Comparison of ENCODE assay signal across 8 cellular contexts in genomic region chr14:22163051-22163450, GRCh38.
A peak's percentile ranks its signal among the peaks of the same experiment; 100 is the strongest.
DNase-seq lines count a peak whose midpoint lies in the region; ATAC-seq and TF ChIP-seq lines count a peak whose summit lies in the region.

No MANE protein-coding gene starts in this region.

- no peak overlapping the region for H3K4me3 ChIP-seq in fibroblast of pulmonary artery (replicated peaks; ENCODE audit: low read depth, low read length)

- DNase-seq in ACHN, result peak; percentile 45
- no peak for DNase-seq in GM10266 (ENCODE audit: extremely low spot score)
- peak; percentile 46 for DNase-seq in SK-MEL-5 (ENCODE audit: low read depth, low spot score)
- no peak for DNase-seq in fibroblast of pulmonary artery (ENCODE audit: low read depth)
- DNase-seq in NCI-H146 treated with DMSO at 0.1 percent for 48 hours (lab: John Stamatoyannopoulos, UW; ENCODE audit: unreplicated experiment), result no peak
- no peak for DNase-seq in NCI-H1417 treated with DMSO at 0.1 percent for 48 hours (lab: John Stamatoyannopoulos, UW)
- DNase-seq in COLO829 (ENCODE audit: low spot score), result no peak

- in situ Hi-C loops in ACHN (cut with HindIII; ENCODE audit: low pct_ligation_motif_present, low pct_unique_long_range_greater_than_20kb, low sequenced_read_pairs) (no loop called here), SK-MEL-5 (cut with HindIII; ENCODE audit: low pct_unique_long_range_greater_than_20kb, low sequenced_read_pairs) (no loop called here)

- TF ChIP-seq CTCF in GM10266 (IDR thresholded peaks at IDR 0.05; ENCODE audit: control insufficient read depth, insufficient read depth, low read depth, missing control alignments) (peak; percentile 18), fibroblast of pulmonary artery (IDR thresholded peaks at IDR 0.05; ENCODE audit: low read length, missing control alignments) (peak; percentile 6)

- no peak for ATAC-seq in HG03354 (IDR thresholded peaks at IDR 0.05; ENCODE audit: poor library complexity, severe bottlenecking, unreplicated experiment)

Comparison
In these comparisons a context has a peak if more than half of its experiments do, and no peak if none do; other contexts are left out.
1. DNase-seq: peak in ACHN (single experiment) and SK-MEL-5 (single experiment); none in GM10266 (single experiment), fibroblast of pulmonary artery (single experiment), NCI-H146 treated with DMSO at 0.1 percent for 48 hours (single experiment), NCI-H1417 treated with DMSO at 0.1 percent for 48 hours (single experiment) and COLO829 (single experiment).